In the genomic region with DNA sequence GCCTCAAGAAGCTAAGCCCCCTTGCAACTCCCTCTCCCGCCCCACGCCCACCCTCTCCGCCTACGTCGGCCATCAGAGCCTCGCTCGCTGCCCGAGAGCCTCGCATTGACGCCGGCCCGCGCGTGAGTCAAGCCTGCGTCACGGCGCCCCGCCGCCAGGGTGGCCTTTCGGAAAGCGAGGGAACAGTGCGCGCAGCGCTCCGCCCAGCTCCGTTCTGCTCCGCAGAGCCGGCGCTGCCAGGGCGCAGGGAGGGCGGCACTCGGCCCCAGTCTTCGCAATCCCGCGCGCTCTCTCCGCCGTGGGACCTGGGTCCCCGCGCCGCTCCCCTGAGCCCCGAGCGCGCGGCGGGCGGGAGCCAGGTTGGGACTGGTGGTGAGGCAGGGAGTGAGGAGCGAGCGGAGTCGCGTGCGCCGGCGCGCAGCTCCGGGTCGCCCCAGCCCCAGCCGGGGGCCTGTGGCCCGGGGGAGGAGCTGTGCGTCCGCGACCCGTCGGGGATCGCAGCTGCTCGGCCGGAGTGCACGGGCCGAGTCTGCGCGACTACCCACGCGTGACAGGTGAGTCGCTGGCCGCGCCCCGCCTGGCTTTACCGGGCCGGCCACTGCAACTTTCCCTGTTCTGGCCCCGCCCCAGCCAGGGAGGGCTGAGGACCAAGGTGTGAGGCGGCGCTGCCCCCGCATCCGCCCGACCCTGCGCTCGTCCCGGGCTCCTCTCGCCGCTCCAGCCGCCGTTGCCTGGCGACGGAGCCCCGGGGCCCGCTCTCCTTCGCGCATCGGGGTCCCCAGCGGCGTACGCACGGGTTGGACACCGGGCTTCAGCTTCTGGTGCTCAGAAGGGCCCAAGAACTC, we compare ENCODE assay signal across 1 cellular context.
TF ChIP-seq lines count a peak whose summit lies in the region.

SLC6A17 (plus strand) TSS at position 165 of the 845 bp plus-strand sequence. CDS start 16,436 bp downstream, outside the sequence.

TF ChIP-seq in HCT116, 20 proteins besides CTCF, POLR2A, EP300 and RAD21 (continued from another document):
- TF ChIP-seq REST (IDR thresholded peaks at IDR 0.05; ENCODE audit: low read depth) (no peak), ATF3 (IDR thresholded peaks at IDR 0.05) (no peak), ZBTB33 (IDR thresholded peaks at IDR 0.05; ENCODE audit: extremely low read depth, insufficient replicate concordance, low read length) (no peak), SIN3A (IDR thresholded peaks at IDR 0.05; ENCODE audit: low read depth) (0 out of 2 replicates have a peak, but pooled peaks have one; percentile 12), JUND (IDR thresholded peaks at IDR 0.05) (peak; percentile 49), CBX3 (IDR thresholded peaks at IDR 0.05; ENCODE audit: low read depth) (peak; percentile 92; the same call in 1 of the 2 replicates), EZH2 (IDR thresholded peaks at IDR 0.05) (no peak)
- TF ChIP-seq, protein P1, sequence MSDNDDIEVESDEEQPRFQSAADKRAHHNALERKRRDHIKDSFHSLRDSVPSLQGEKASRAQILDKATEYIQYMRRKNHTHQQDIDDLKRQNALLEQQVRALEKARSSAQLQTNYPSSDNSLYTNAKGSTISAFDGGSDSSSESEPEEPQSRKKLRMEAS (IDR thresholded peaks at IDR 0.05): peak; percentile 97
TF ChIP-seq in HCT116: peak in this region for 10.
